Comparison of ENCODE assay signal across 8 cellular contexts in genomic region chrX:47030339-47030738, GRCh38. TPM values are rescaled to one million over a fixed set of nuclear protein-coding genes. Genes with fewer than 3 reads are reported as not detected.
DNase-seq lines count a peak whose midpoint lies in the region; ATAC-seq and TF ChIP-seq lines count a peak whose summit lies in the region.

No MANE protein-coding gene starts in this region.

- TF ChIP-seq CTCF in foreskin fibroblast (IDR thresholded peaks at IDR 0.05; ENCODE audit: low read depth, low read length), result no peak

- DNase-seq in A172 (ENCODE audit: low spot score) (peak; percentile 51), G401 (ENCODE audit: low spot score) (peak; percentile 66), NCI-H1417 treated with DMSO at 0.1 percent for 48 hours (lab: John Stamatoyannopoulos, UW) (peak; percentile 30), SW 1271 (lab: John Stamatoyannopoulos, UW) (peak; percentile 0 to 22), foreskin fibroblast (peak; percentile 21 to 70), renal cortical epithelial cell (ENCODE audit: low read depth) (peak; percentile 64), ureter (ENCODE audit: low spot score) (no peak)

- in situ Hi-C loops in G401 (cut with HindIII; ENCODE audit: low sequenced_read_pairs), result no loop called here

- ATAC-seq in GM18861 (IDR thresholded peaks at IDR 0.05; ENCODE audit: unreplicated experiment), result no peak

- no peak overlapping the region for H3K4me3 ChIP-seq in foreskin fibroblast (ENCODE audit: low read depth in 1 of 2, low read length in 2 of 2)

RNA-seq across cellular contexts. Expression of gene RGN, which starts 47.9 kb away (rescaled TPM):
- not detected in 2 replicates for total RNA-seq in A172 (2014; rRNA removed; shearing (Covaris generic))
- not detected in 2 replicates for total RNA-seq in G401 (2014; rRNA removed; shearing (Covaris generic))
- total RNA-seq in renal cortical epithelial cell (1.6 and 1.7 TPM in 2 replicates), ureter (7.0 TPM)
